Comparison of ENCODE assay signal across 34 cellular contexts in genomic region chr3:112807685-112808084, GRCh38. TPM values are rescaled to one million over a fixed set of nuclear protein-coding genes. Genes with fewer than 3 reads are reported as not detected.
"Had no signal": no experiment of that assay in that cellular context is flagged by ENCODE, and none has a peak within 500 bp of the region (broad histone marks: within the 10 kb centered on the region; RNA-seq: fewer than 3 reads in every experiment).

No MANE protein-coding gene starts in this region.

- DNase-seq: activated CD4-positive, alpha-beta T cell treated with anti-CD3 and anti-CD28 coated beads for 48 hours; activated CD4-positive, alpha-beta T cell treated with anti-CD3 and anti-CD28 coated beads, Interleukin-2, amount 50 U/mL, for 48 hours; activated CD8-positive, alpha-beta memory T cell treated with anti-CD3 and anti-CD28 coated beads, Interleukin-2, amount 50 U/mL, for 48 hours; activated gamma-delta T cell; activated naive CD4-positive, alpha-beta T cell treated with anti-CD3 and anti-CD28 coated beads, Interleukin-2, amount 50 U/mL, for 16 hours; activated T-cell treated with anti-CD3 and anti-CD28 coated beads, Interleukin-2, amount 50 U/mL, for 24 hours; amniotic stem cell; brain microvascular endothelial cell; foreskin keratinocyte; heart left ventricle; hypothalamus; immature natural killer cell; kidney; left colon; mammary epithelial cell; nephron progenitor cell; pancreas; retina; stimulated activated CD4-positive, alpha-beta T cell treated with anti-CD3 and anti-CD28 coated beads, Interleukin-1b, Interleukin-23, amount 100 ng/mL, for 48 hours; stimulated activated CD4-positive, alpha-beta T cell treated with anti-CD3 and anti-CD28 coated beads, Interleukin-4, amount 100 ng/mL, for 4 hours; stimulated activated CD8-positive, alpha-beta memory T cell treated with anti-CD3 and anti-CD28 coated beads, Interleukin-4, amount 100 ng/mL, for 48 hours; stimulated activated naive CD8-positive, alpha-beta T cell treated with anti-CD3 and anti-CD28 coated beads, Interleukin-15, amount 100 ng/mL, for 72 hours; substantia nigra; thyroid gland; upper lobe of left lung had no signal

- H3K4me1 ChIP-seq: pancreas, prostate gland, thyroid gland had no signal

- H3K27ac ChIP-seq: brain microvascular endothelial cell, esophagus muscularis mucosa, foreskin keratinocyte, heart left ventricle, pancreas, prostate gland, thyroid gland, upper lobe of left lung, vagina, VCaP had no signal

- H3K9me3 ChIP-seq: esophagus muscularis mucosa, heart left ventricle, pancreas, prostate gland, thyroid gland, upper lobe of left lung, vagina had no signal

- ATAC-seq: activated CD4-positive, CD25-positive, alpha-beta regulatory T cell treated with anti-CD3 and anti-CD28 coated beads, Interleukin-2, amount 50 U/mL, for 24 hours; foreskin keratinocyte; heart left ventricle; left colon; pancreas; stimulated activated memory B cell treated with anti-CD40 and anti-IgM and Interleukin-4, amounts not matched to agents 10 μg/mL and 1 μg/mL and 100 μg/mL, for 72 hours; stimulated activated naive CD8-positive, alpha-beta T cell treated with anti-CD3 and anti-CD28 coated beads, Interleukin-15, amount 100 ng/mL, for 72 hours had no signal

- H3K4me2 ChIP-seq: smooth muscle cell had no signal

- FAIRE-seq: astrocyte had no signal

- H3K4me3 ChIP-seq: esophagus muscularis mucosa, heart left ventricle, pancreas, prostate gland, smooth muscle cell, thyroid gland, upper lobe of left lung, vagina had no signal

RNA-seq across cellular contexts. Expression of gene CD200R1L, which starts 39.0 kb away (rescaled TPM):
- polyA plus RNA-seq: foreskin keratinocyte, heart left ventricle, immature natural killer cell, liver, mammary epithelial cell, pancreas, smooth muscle cell had no signal
